Comparison of ENCODE assay signal across 23 cellular contexts in the genomic region with DNA sequence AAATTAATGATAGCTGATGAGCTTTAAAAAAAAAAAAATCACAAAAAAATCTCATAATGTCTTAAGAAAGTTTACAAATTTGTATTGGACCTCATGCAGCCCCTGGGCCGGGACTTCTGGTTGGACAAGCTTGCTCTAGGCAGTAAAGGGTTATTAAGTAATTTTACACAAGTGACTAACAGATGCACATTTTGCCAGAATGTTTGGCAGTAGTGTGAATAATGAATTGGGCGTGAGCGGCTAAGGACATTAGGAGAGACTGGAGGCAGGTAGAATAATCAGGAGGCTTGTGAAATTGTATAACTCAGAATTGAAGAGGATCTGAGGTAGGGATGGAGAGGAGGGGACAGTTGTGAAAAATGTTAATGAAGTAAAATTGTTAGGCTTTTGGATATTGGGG.
"Had no signal": no experiment of that assay in that cellular context is flagged by ENCODE, and none has a peak within 500 bp of the region (broad histone marks: within the 10 kb centered on the region; RNA-seq: fewer than 3 reads in every experiment).

No MANE protein-coding gene starts in this region.

- DNase-seq: IMR-90, Karpas-422, KG1, MM.1S, NCI-H1092 treated with DMSO at 0.1 percent for 48 hours, NCI-H1436, NCI-H187, NCI-H2029, NCI-H2081 treated with DMSO at 0.1 percent for 48 hours, NCI-H2171, NCI-H226, NCI-H446, NCI-H510A, NCI-H524 treated with DMSO at 0.1 percent for 48 hours, NCI-H69, NCI-H774, Right ventricle myocardium superior, RPMI8226, SIG-M5 had no signal

- ATAC-seq: HepG2 had no signal

- FAIRE-seq: HepG2, RCC 7860 had no signal

- H3K9me3 ChIP-seq: SJSA1 had no signal

- H3K4me1 ChIP-seq: SJSA1 had no signal

- H3K27ac ChIP-seq: SJSA1, SK-N-MC had no signal

- H3K4me3 ChIP-seq: SJSA1, SK-N-MC had no signal

- H3K27me3 ChIP-seq: SJSA1 had no signal
